In genomic region chr3:60703956-60704736, GRCh38 we compare ENCODE assay signal across 20 cellular contexts.
DNase-seq lines count a peak whose midpoint lies in the region; ATAC-seq and TF ChIP-seq lines count a peak whose summit lies in the region.
"Had no signal": no experiment of that assay in that cellular context is flagged by ENCODE, and none has a peak within 500 bp of the region (broad histone marks: within the 10 kb centered on the region; RNA-seq: fewer than 3 reads in every experiment).

No MANE protein-coding gene starts in this region.

- H3K4me1 ChIP-seq in adipocyte (ENCODE audit: control insufficient read depth, insufficient read depth, low read length) = peaks cover 17% of the 10 kb centered on the region
- H3K4me1 ChIP-seq in body of pancreas = no peaks in the 10 kb centered on the region
- H3K4me1 ChIP-seq in upper lobe of right lung = no peaks in the 10 kb centered on the region
- H3K4me1 ChIP-seq: BLaER1 had no signal

- no peaks in the 10 kb centered on the region for H3K36me3 ChIP-seq in adipocyte (ENCODE audit: control insufficient read depth, insufficient read depth, low read length, severe bottlenecking)
- no peaks in the 10 kb centered on the region for H3K36me3 ChIP-seq in body of pancreas (replicated peaks in 1 of 2; ENCODE audit: insufficient read depth in 1 of 2, low read depth in 2 of 2)
- H3K36me3 ChIP-seq in upper lobe of right lung = no peaks in the 10 kb centered on the region
- H3K36me3 ChIP-seq: BLaER1, MG63 had no signal

- H3K9ac ChIP-seq in adipocyte (ENCODE audit: low read length) = no peak overlapping the region
- H3K9ac ChIP-seq: BLaER1 had no signal

- DNase-seq in A172 (ENCODE audit: low spot score) = peak; percentile 18
- DNase-seq in G401 (ENCODE audit: low spot score) = peak; percentile 21
- DNase-seq in adipocyte (ENCODE audit: low read depth) = peak; percentile 15
- DNase-seq in hepatic stellate cell (ENCODE audit: low spot score) = peak; percentile 2
- DNase-seq in activated effector memory CD4-positive, alpha-beta T cell treated with Interleukin-2 at 50 U/mL for 16 hours = no peak
- no peak for DNase-seq in body of pancreas
- DNase-seq in upper lobe of right lung = no peak
- DNase-seq in DMS153 treated with DMSO at 0.1 percent for 48 hours (lab: John Stamatoyannopoulos, UW; ENCODE audit: unreplicated experiment) = no peak
- DNase-seq: activated CD4-positive, alpha-beta memory T cell treated with anti-CD3 and anti-CD28 coated beads, Interleukin-2, amount 10 ng/mL, durations not matched to agents 7 days and 5 days; head of caudate nucleus; kidney; MG63; NCI-H1930; NCI-H526 treated with DMSO at 0.1 percent for 48 hours; stimulated activated naive B cell treated with anti-CD40 and anti-IgM and Interleukin-4, amounts not matched to agents 10 μg/mL and 1 μg/mL and 100 μg/mL, for 72 hours; SW 1271; trophoblast cell had no signal

- WGBS in body of pancreas, 2 donors = 88 to 95% methylated on average over 3 of the region's 3 CpGs

- TF ChIP-seq CTCF in body of pancreas (IDR thresholded peaks at IDR 0.05) = no peak
- TF ChIP-seq CTCF in upper lobe of right lung (IDR thresholded peaks at IDR 0.05) = no peak

- in situ Hi-C loops in G401 (cut with HindIII; ENCODE audit: low sequenced_read_pairs) = no loop called here

- H3K4me3 ChIP-seq in adipocyte (ENCODE audit: low read length) = no peak overlapping the region
- no peak overlapping the region for H3K4me3 ChIP-seq in body of pancreas
- no peak overlapping the region for H3K4me3 ChIP-seq in upper lobe of right lung
- H3K4me3 ChIP-seq: BLaER1, MG63, skin epidermis had no signal

- H3K9me3 ChIP-seq in adipocyte (ENCODE audit: control insufficient read depth, low read length) = no peaks in the 10 kb centered on the region
- H3K9me3 ChIP-seq in body of pancreas = no peaks in the 10 kb centered on the region
- H3K9me3 ChIP-seq in upper lobe of right lung = no peaks in the 10 kb centered on the region
- H3K9me3 ChIP-seq: BLaER1, MG63 had no signal

- H3K27ac ChIP-seq in body of pancreas = no peak overlapping the region
- no peak overlapping the region for H3K27ac ChIP-seq in upper lobe of right lung
- H3K27ac ChIP-seq: BLaER1 had no signal

- ATAC-seq in body of pancreas (no peak), upper lobe of right lung (no peak)
- ATAC-seq: Panc1; stimulated activated naive B cell treated with anti-CD40 and anti-IgM and Interleukin-4, amounts not matched to agents 10 μg/mL and 1 μg/mL and 100 μg/mL, for 72 hours had no signal

- no peak for TF ChIP-seq POLR2A in body of pancreas (IDR thresholded peaks at IDR 0.05)

- intact Hi-C loops in body of pancreas (cut with DNase I) (no loop called here), upper lobe of right lung (cut with DNase I) (no loop called here)

- H3K27me3 ChIP-seq in adipocyte (replicated peaks; ENCODE audit: control insufficient read depth, insufficient read depth, low read length) (no peaks in the 10 kb centered on the region), body of pancreas (no peaks in the 10 kb centered on the region), upper lobe of right lung (no peaks in the 10 kb centered on the region)
- H3K27me3 ChIP-seq: BLaER1, MG63 had no signal

Comparison
In these comparisons a context has a peak if more than half of its experiments do, and no peak if none do; other contexts are left out.
1. DNase-seq: peak in A172 (single experiment), G401 (single experiment), adipocyte (single experiment) and hepatic stellate cell (single experiment); none in activated effector memory CD4-positive, alpha-beta T cell treated with Interleukin-2 at 50 U/mL for 16 hours (single experiment), body of pancreas (0 of 4), upper lobe of right lung (single experiment) and DMS153 treated with DMSO at 0.1 percent for 48 hours (single experiment).